In genomic region chr18:23619388-23619873, GRCh38 we compare ENCODE assay signal across 8 cellular contexts. TPM values are rescaled to one million over a fixed set of nuclear protein-coding genes. Genes with fewer than 3 reads are reported as not detected.
DNase-seq lines count a peak whose midpoint lies in the region; ATAC-seq, FAIRE-seq and TF ChIP-seq lines count a peak whose summit lies in the region.

No MANE protein-coding gene starts in this region.

- WGBS in adrenal gland, 4 donors: 0 to 3% (median 2%) methylated on average over 14 to 41 of the region's 41 CpGs

- intact Hi-C loops in adrenal gland (cut with DNase I): no loop called here

- no peaks in the 10 kb centered on the region for H3K27me3 ChIP-seq in adrenal gland

- peak in 6 of 7 donors; percentile 37 to 60 (median 44) for DNase-seq in adrenal gland
- DNase-seq in islet precursor cell: peak; percentile 68
- no peak for DNase-seq in urothelium cell line (ENCODE audit: low spot score)
- DNase-seq in AML-193 (lab: John Stamatoyannopoulos, UW): no peak
- DNase-seq in HCEC 1CT: no peak

- H3K4me1 ChIP-seq in ES-I3 (ENCODE audit: insufficient read depth, low read length) (no peaks in the 10 kb centered on the region), adrenal gland (replicated peaks in 1 of 2) (peaks cover 8 to 18% of the 10 kb centered on the region in 2 donors)

- H3K27ac ChIP-seq in adrenal gland: peak overlapping the region in 3 of 5 donors; percentile 59 to 76 (median 71)

- no peak for FAIRE-seq in urothelium cell line (lab: Jason Lieb, UNC)

- peak overlapping the region; percentile 19 to 57 (median 36) for H3K4me3 ChIP-seq in adrenal gland

- peak; percentile 33 for ATAC-seq in HG02642 (IDR thresholded peaks at IDR 0.05; ENCODE audit: poor library complexity, unreplicated experiment)
- ATAC-seq in stimulated activated memory B cell treated with anti-CD40 and anti-IgM and Interleukin-4, amounts not matched to agents 10 μg/mL and 1 μg/mL and 100 μg/mL, for 72 hours: peak; percentile 67

- peaks cover 32% of the 10 kb centered on the region for H3K4me1 Mint-ChIP-seq in stimulated activated memory B cell treated with anti-CD40 and anti-IgM and Interleukin-4, amounts not matched to agents 10 μg/mL and 1 μg/mL and 100 μg/mL, for 72 hours

- H3K4me3 Mint-ChIP-seq in stimulated activated memory B cell treated with anti-CD40 and anti-IgM and Interleukin-4, amounts not matched to agents 10 μg/mL and 1 μg/mL and 100 μg/mL, for 72 hours: peak overlapping the region; percentile 70

- peak in 1 of 6 experiments; percentile 10 for TF ChIP-seq CTCF in adrenal gland (IDR thresholded peaks at IDR 0.05)

- H3K27ac Mint-ChIP-seq in stimulated activated memory B cell treated with anti-CD40 and anti-IgM and Interleukin-4, amounts not matched to agents 10 μg/mL and 1 μg/mL and 100 μg/mL, for 72 hours: peak overlapping the region; percentile 37

- peak overlapping the region; percentile 75 for H3K9ac ChIP-seq in ES-I3 (ENCODE audit: low read depth, low read length)

- no peaks in the 10 kb centered on the region for H3K9me3 ChIP-seq in ES-I3 (ENCODE audit: control insufficient read depth, insufficient read depth, low read length)
- no peaks in the 10 kb centered on the region for H3K9me3 ChIP-seq in adrenal gland (replicated peaks in 1 of 3)

- H3K27me3 Mint-ChIP-seq in stimulated activated memory B cell treated with anti-CD40 and anti-IgM and Interleukin-4, amounts not matched to agents 10 μg/mL and 1 μg/mL and 100 μg/mL, for 72 hours: peaks cover 51% of the 10 kb centered on the region

- H3K9me3 Mint-ChIP-seq in stimulated activated memory B cell treated with anti-CD40 and anti-IgM and Interleukin-4, amounts not matched to agents 10 μg/mL and 1 μg/mL and 100 μg/mL, for 72 hours: no peaks in the 10 kb centered on the region

- no peaks in the 10 kb centered on the region for H3K36me3 ChIP-seq in ES-I3 (ENCODE audit: insufficient read depth, low read length)
- H3K36me3 ChIP-seq in adrenal gland (replicated peaks in 1 of 2): no peaks in the 10 kb centered on the region

- TF ChIP-seq POLR2A in adrenal gland (IDR thresholded peaks at IDR 0.05): peak in 1 of 2 donors; percentile 54

- no peaks in the 10 kb centered on the region for H3K36me3 Mint-ChIP-seq in stimulated activated memory B cell treated with anti-CD40 and anti-IgM and Interleukin-4, amounts not matched to agents 10 μg/mL and 1 μg/mL and 100 μg/mL, for 72 hours

RNA-seq across cellular contexts. Expression of gene NPC1, which starts 33.1 kb away (rescaled TPM):
- total RNA-seq in adrenal gland: 1,000 to 10,000 TPM in 1 of 8 donors, 100 to 1,000 TPM in 5, 10 to 100 TPM in 2; 93.6 to 1,631 (median 117) TPM
- 100 to 1,000 TPM in 1 of 3 donors, 10 to 100 TPM in 2; 38.3 to 361 (median 71.3) TPM for polyA plus RNA-seq in adrenal gland

RNA-seq across cellular contexts. Expression of gene ANKRD29, which starts 43.3 kb away (rescaled TPM):
- total RNA-seq in adrenal gland: 10 to 100 TPM in 4 of 8 donors, 1 to 10 TPM in 4; 5.8 to 24.9 (median 10.6) TPM
- polyA plus RNA-seq in adrenal gland: 10 to 100 TPM in 1 of 3 donors, 1 to 10 TPM in 2; 5.3 to 20.9 (median 7.6) TPM

Comparison
In these comparisons a context has a peak if more than half of its experiments do, and no peak if none do; other contexts are left out.
1. DNase-seq: peak in adrenal gland (6 of 7) and islet precursor cell (single experiment); none in urothelium cell line (single experiment), AML-193 (0 of 2) and HCEC 1CT (single experiment).